1 cellular context compared by ENCODE assay signal in the genomic region with DNA sequence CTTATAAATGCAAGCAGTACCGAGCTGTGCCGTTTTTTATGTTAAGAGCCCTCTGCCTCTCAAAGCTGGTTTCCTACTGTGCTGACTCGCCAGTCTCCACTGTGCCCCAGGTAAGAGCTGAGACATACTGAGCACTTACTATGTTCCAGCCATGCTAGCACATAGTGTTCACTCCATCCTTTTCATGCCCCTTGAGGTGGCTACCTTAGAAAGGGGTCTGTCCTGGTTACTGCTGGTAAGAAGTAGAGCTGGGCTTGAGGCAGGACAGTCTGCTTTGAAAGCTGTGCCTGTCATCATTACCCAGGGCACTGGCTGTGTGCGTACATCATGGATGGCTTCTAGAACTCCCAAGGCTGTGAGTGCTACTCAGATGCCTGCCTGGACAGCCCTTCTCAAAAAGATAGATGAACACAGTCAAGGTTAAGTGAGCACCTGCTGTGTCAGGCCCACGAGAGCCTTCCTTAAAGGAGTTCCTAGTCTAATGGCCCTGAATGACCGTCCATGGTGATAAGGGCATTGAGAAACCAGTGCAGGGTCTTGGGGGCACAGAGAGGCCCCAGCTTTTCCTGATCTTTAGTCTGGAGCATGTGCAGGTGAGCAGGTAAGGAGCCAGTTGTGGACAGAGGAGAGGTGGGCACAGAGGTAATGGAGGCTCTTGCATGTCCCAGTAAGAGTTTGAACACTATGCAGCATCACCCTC.
TF ChIP-seq lines count a peak whose summit lies in the region.

No MANE protein-coding gene starts in this region.

TF ChIP-seq in SK-N-SH treated with all-trans-retinoic acid at 6 μM for 48 hours, 23 proteins besides CTCF, POLR2A, EP300 and RAD21 (continued from another document):
- TF ChIP-seq, protein P1, sequence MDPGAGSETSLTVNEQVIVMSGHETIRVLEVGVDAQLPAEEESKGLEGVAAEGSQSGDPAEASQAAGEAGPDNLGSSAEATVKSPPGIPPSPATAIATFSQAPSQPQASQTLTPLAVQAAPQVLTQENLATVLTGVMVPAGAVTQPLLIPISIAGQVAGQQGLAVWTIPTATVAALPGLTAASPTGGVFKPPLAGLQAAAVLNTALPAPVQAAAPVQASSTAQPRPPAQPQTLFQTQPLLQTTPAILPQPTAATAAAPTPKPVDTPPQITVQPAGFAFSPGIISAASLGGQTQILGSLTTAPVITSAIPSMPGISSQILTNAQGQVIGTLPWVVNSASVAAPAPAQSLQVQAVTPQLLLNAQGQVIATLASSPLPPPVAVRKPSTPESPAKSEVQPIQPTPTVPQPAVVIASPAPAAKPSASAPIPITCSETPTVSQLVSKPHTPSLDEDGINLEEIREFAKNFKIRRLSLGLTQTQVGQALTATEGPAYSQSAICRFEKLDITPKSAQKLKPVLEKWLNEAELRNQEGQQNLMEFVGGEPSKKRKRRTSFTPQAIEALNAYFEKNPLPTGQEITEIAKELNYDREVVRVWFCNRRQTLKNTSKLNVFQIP (CRISPR knock-in tag; IDR thresholded peaks at IDR 0.05; ENCODE audit: borderline replicate concordance, low read depth) = no peak
- TF ChIP-seq CSDC2 (CRISPR knock-in tag; IDR thresholded peaks at IDR 0.05) = no peak
- TF ChIP-seq, protein P2, sequence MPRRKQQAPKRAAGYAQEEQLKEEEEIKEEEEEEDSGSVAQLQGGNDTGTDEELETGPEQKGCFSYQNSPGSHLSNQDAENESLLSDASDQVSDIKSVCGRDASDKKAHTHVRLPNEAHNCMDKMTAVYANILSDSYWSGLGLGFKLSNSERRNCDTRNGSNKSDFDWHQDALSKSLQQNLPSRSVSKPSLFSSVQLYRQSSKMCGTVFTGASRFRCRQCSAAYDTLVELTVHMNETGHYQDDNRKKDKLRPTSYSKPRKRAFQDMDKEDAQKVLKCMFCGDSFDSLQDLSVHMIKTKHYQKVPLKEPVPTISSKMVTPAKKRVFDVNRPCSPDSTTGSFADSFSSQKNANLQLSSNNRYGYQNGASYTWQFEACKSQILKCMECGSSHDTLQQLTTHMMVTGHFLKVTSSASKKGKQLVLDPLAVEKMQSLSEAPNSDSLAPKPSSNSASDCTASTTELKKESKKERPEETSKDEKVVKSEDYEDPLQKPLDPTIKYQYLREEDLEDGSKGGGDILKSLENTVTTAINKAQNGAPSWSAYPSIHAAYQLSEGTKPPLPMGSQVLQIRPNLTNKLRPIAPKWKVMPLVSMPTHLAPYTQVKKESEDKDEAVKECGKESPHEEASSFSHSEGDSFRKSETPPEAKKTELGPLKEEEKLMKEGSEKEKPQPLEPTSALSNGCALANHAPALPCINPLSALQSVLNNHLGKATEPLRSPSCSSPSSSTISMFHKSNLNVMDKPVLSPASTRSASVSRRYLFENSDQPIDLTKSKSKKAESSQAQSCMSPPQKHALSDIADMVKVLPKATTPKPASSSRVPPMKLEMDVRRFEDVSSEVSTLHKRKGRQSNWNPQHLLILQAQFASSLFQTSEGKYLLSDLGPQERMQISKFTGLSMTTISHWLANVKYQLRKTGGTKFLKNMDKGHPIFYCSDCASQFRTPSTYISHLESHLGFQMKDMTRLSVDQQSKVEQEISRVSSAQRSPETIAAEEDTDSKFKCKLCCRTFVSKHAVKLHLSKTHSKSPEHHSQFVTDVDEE (CRISPR knock-in tag; IDR thresholded peaks at IDR 0.05) = no peak
- TF ChIP-seq ARNTL (CRISPR knock-in tag; IDR thresholded peaks at IDR 0.05; ENCODE audit: borderline replicate concordance, low read depth) = no peak
- TF ChIP-seq RARB (CRISPR knock-in tag; IDR thresholded peaks at IDR 0.05) = no peak
- no peak for TF ChIP-seq OSR1 (CRISPR knock-in tag; IDR thresholded peaks at IDR 0.05)
- no peak for TF ChIP-seq ZNF8 (CRISPR knock-in tag; IDR thresholded peaks at IDR 0.05)
